Comparison of ENCODE assay signal across 2 cellular contexts in genomic region chr19:944663-945241, GRCh38.
A peak's percentile ranks its signal among the peaks of the same experiment; 100 is the strongest.
TF ChIP-seq lines count a peak whose summit lies in the region.

No MANE protein-coding gene starts in this region.

TF ChIP-seq in Ishikawa, 13 proteins besides CTCF, POLR2A, EP300 and RAD21:
- TF ChIP-seq ZBTB7A (IDR thresholded peaks at IDR 0.05; ENCODE audit: low read depth) (no peak), EGR1 (IDR thresholded peaks at IDR 0.05) (no peak), NFIC (IDR thresholded peaks at IDR 0.05) (peak; percentile 93), TCF12 (IDR thresholded peaks at IDR 0.05; ENCODE audit: low read depth) (peak; percentile 79), REST (IDR thresholded peaks at IDR 0.05; ENCODE audit: low read depth) (no peak), CREB1 (IDR thresholded peaks at IDR 0.05; ENCODE audit: low read depth) (no peak), USF1 (IDR thresholded peaks at IDR 0.05) (no peak), CEBPB (IDR thresholded peaks at IDR 0.05) (no peak), TEAD4 (IDR thresholded peaks at IDR 0.05) (no peak), MAX (IDR thresholded peaks at IDR 0.05) (no peak), FOXM1 (IDR thresholded peaks at IDR 0.05; ENCODE audit: borderline replicate concordance, low read depth) (no peak), YY1 (IDR thresholded peaks at IDR 0.05; ENCODE audit: low read depth) (peak; percentile 69; the same call in 1 of the 2 replicates)

TF ChIP-seq in H1, 55 proteins besides CTCF, POLR2A, EP300 and RAD21:
- TF ChIP-seq GABPA (IDR thresholded peaks at IDR 0.05; ENCODE audit: borderline replicate concordance, insufficient read depth, low read length): no peak
- TF ChIP-seq USF2 (IDR thresholded peaks at IDR 0.05; ENCODE audit: low read length): no peak
- TF ChIP-seq TBP (IDR thresholded peaks at IDR 0.05; ENCODE audit: low read depth, low read length): no peak
- TF ChIP-seq POU5F1 (IDR thresholded peaks at IDR 0.05; ENCODE audit: low read depth, low read length): no peak
- no peak for TF ChIP-seq SAP30 (IDR thresholded peaks at IDR 0.05; ENCODE audit: insufficient read depth, insufficient replicate concordance, low read length)
- TF ChIP-seq KDM5A (IDR thresholded peaks at IDR 0.05; ENCODE audit: low read length): no peak
- TF ChIP-seq SRF (IDR thresholded peaks at IDR 0.05; ENCODE audit: low read depth, low read length): no peak
- TF ChIP-seq CTBP2 (IDR thresholded peaks at IDR 0.05; ENCODE audit: borderline replicate concordance, insufficient read depth, insufficient read length, low read length): no peak
- no peak for TF ChIP-seq TAF7 (optimal IDR thresholded peaks at IDR 0.05; ENCODE audit: borderline replicate concordance, low read depth, low read length)
